In genomic region chrX:129721414-129721813, GRCh38 we compare ENCODE assay signal across 26 cellular contexts. TPM values are rescaled to one million over a fixed set of nuclear protein-coding genes. Genes with fewer than 3 reads are reported as not detected.
"Had no signal": no experiment of that assay in that cellular context is flagged by ENCODE, and none has a peak within 500 bp of the region (broad histone marks: within the 10 kb centered on the region; RNA-seq: fewer than 3 reads in every experiment).

No MANE protein-coding gene starts in this region.

- H3K36me3 Mint-ChIP-seq: type B pancreatic cell had no signal

- H3K27ac ChIP-seq: body of pancreas, foreskin keratinocyte, hepatocyte, left lung, sigmoid colon, thoracic aorta, vagina, WERI-Rb-1 had no signal

- H3K4me3 ChIP-seq: body of pancreas, hepatocyte, left lung, sigmoid colon, smooth muscle cell, thoracic aorta, vagina had no signal

- H3K4me1 ChIP-seq: body of pancreas, foreskin keratinocyte, left lung, sigmoid colon, vagina had no signal

- H3K9me3 Mint-ChIP-seq: T-helper 2 cell treated with Interferon-gamma antibody and Interleukin-4, amounts not matched to agents 5 μg/mL and 100 μg/mL, for 36 hours; type B pancreatic cell had no signal

- H3K27me3 ChIP-seq: body of pancreas, foreskin keratinocyte, hepatocyte, left lung, sigmoid colon, vagina had no signal

- H3K9me3 ChIP-seq: body of pancreas, left lung, sigmoid colon, thoracic aorta, vagina had no signal

- H3K36me3 ChIP-seq: left lung, sigmoid colon, thoracic aorta, vagina, WERI-Rb-1 had no signal

- H3K27me3 Mint-ChIP-seq: type B pancreatic cell had no signal

- H2AFZ ChIP-seq: hepatocyte had no signal

- H3K79me2 ChIP-seq: hepatocyte had no signal

- H3K4me2 ChIP-seq: hepatocyte, smooth muscle cell had no signal

- H3K27ac Mint-ChIP-seq: T-helper 2 cell treated with Interferon-gamma antibody and Interleukin-4, amounts not matched to agents 5 μg/mL and 100 μg/mL, for 36 hours; type B pancreatic cell had no signal

- H3K4me3 Mint-ChIP-seq: activated CD8-positive, alpha-beta T cell treated with anti-CD3 and anti-CD28 coated beads, Interleukin-2, amount 10 ng/mL, durations not matched to agents 7 days and 5 days; type B pancreatic cell had no signal

- ATAC-seq: activated CD8-positive, alpha-beta T cell treated with anti-CD3 and anti-CD28 coated beads, Interleukin-2, amount 10 ng/mL, durations not matched to agents 7 days and 5 days; body of pancreas; foreskin keratinocyte; left lung; SK-N-SH treated with all-trans-retinoic acid at 6 μM for 48 hours had no signal

- DNase-seq: activated CD4-positive, alpha-beta T cell treated with anti-CD3 and anti-CD28 coated beads for 1 hour; activated CD4-positive, alpha-beta T cell treated with anti-CD3 and anti-CD28 coated beads, Interleukin-2, amount 50 U/mL, for 1 hour; activated naive CD4-positive, alpha-beta T cell treated with Interleukin-2 at 50 U/mL for 16 hours; anterior cingulate cortex; body of pancreas; erythroblast; foreskin keratinocyte; glutamatergic neuron; kidney glomerular epithelial cell; left lung; nucleus accumbens; sigmoid colon; stimulated activated CD4-positive, alpha-beta T cell treated with anti-CD3 and anti-CD28 coated beads, Interleukin-15, amount 100 ng/mL, for 24 hours; WERI-Rb-1 had no signal

RNA-seq across cellular contexts. Expression of gene XPNPEP2, which starts 17.4 kb away (rescaled TPM):
- total RNA-seq: foreskin keratinocyte, lung microvascular endothelial cell, myocyte, renal cortical epithelial cell had no signal
- polyA plus RNA-seq: foreskin keratinocyte, neural cell had no signal

RNA-seq across cellular contexts. Expression of gene SASH3, which starts 58.3 kb away (rescaled TPM):
- total RNA-seq: foreskin keratinocyte, lung microvascular endothelial cell, myocyte, renal cortical epithelial cell, smooth muscle cell had no signal
- polyA plus RNA-seq: foreskin keratinocyte, neural cell, smooth muscle cell had no signal
